18 cellular contexts compared by ENCODE assay signal in the genomic region with DNA sequence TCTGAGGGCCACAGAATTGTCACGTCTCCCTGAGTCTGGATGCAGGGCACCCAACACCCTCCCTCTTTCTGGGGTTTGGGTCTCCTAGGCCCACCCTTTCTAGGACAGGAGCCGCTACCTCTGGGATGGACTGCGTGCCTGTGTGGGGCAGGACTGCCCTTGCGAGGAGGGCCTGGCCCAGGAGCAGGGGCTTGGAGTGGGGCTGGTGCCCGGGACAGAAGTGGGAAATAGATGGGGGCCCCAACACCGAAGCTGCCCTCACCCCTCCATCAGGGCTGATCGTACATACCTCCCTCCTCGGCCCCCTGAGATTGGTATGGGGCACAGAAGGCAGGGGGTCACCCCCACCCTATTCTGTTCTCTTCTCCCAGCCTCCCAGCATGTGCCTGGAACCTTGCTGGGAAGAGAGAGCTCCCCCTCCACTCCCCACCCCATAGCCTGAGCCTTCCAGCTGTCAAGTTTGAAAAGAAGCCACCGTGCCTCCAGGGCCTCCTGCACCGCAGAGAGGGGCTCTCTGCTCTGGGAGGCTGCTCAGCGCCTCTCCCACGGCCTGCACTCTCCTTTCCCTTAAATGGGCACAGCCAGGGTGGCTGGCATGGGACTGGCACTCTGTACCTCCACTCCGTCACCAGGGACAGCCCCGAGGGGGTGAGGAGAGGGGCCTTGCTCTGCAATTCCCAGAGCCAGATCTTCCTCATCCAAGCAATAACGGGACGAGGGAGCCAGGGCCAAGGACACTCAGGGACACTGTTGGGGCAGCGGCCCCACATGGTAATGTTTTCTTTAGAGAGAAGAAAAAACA. TPM values are rescaled to one million over a fixed set of nuclear protein-coding genes. Genes with fewer than 3 reads are reported as not detected.
A peak's percentile ranks its signal among the peaks of the same experiment; 100 is the strongest.
DNase-seq lines count a peak whose midpoint lies in the region; ATAC-seq and TF ChIP-seq lines count a peak whose summit lies in the region.
"Had no signal": no experiment of that assay in that cellular context is flagged by ENCODE, and none has a peak within 500 bp of the region (broad histone marks: within the 10 kb centered on the region; RNA-seq: fewer than 3 reads in every experiment).

No MANE protein-coding gene starts in this region.

- H3K4me3 Mint-ChIP-seq in activated CD8-positive, alpha-beta T cell treated with anti-CD3 and anti-CD28 coated beads, Interleukin-2, amount 10 ng/mL, durations not matched to agents 7 days and 5 days: peak overlapping the region; percentile 5
- H3K4me3 Mint-ChIP-seq in activated CD8-positive, alpha-beta T cell treated with anti-CD3 and anti-CD28 coated beads for 36 hours: no peak overlapping the region
- peak overlapping the region; percentile 32 for H3K4me3 Mint-ChIP-seq in activated T-helper 17 cell treated with anti-CD3 and anti-CD28 coated beads, Interleukin-2, amount 50 U/mL, for 72 hours
- H3K4me3 Mint-ChIP-seq: endodermal cell had no signal

- H3K4me3 ChIP-seq in muscle layer of colon (ENCODE audit: low read depth in 1 of 2, low read length in 2 of 2): peak overlapping the region in 1 of 2 donors; percentile 41
- H3K4me3 ChIP-seq: MG63 had no signal

- intact Hi-C loops in activated CD8-positive, alpha-beta T cell treated with anti-CD3 and anti-CD28 coated beads for 36 hours (cut with micrococcal nuclease): no loop called here

- H3K9me3 Mint-ChIP-seq in activated CD8-positive, alpha-beta T cell treated with anti-CD3 and anti-CD28 coated beads, Interleukin-2, amount 10 ng/mL, durations not matched to agents 7 days and 5 days (ENCODE audit: insufficient read depth): no peaks in the 10 kb centered on the region
- H3K9me3 Mint-ChIP-seq in activated CD8-positive, alpha-beta T cell treated with anti-CD3 and anti-CD28 coated beads for 36 hours: no peaks in the 10 kb centered on the region
- no peaks in the 10 kb centered on the region for H3K9me3 Mint-ChIP-seq in activated T-helper 17 cell treated with anti-CD3 and anti-CD28 coated beads, Interleukin-2, amount 50 U/mL, for 72 hours
- H3K9me3 Mint-ChIP-seq: endodermal cell had no signal

- no peak overlapping the region for H3K27ac Mint-ChIP-seq in activated CD8-positive, alpha-beta T cell treated with anti-CD3 and anti-CD28 coated beads, Interleukin-2, amount 10 ng/mL, durations not matched to agents 7 days and 5 days
- no peak overlapping the region for H3K27ac Mint-ChIP-seq in activated CD8-positive, alpha-beta T cell treated with anti-CD3 and anti-CD28 coated beads for 36 hours
- H3K27ac Mint-ChIP-seq in activated T-helper 17 cell treated with anti-CD3 and anti-CD28 coated beads, Interleukin-2, amount 50 U/mL, for 72 hours: no peak overlapping the region
- H3K27ac Mint-ChIP-seq: endodermal cell had no signal

- H3K27me3 Mint-ChIP-seq in activated CD8-positive, alpha-beta T cell treated with anti-CD3 and anti-CD28 coated beads, Interleukin-2, amount 10 ng/mL, durations not matched to agents 7 days and 5 days (ENCODE audit: low read depth): peaks cover 32% of the 10 kb centered on the region
- H3K27me3 Mint-ChIP-seq in activated CD8-positive, alpha-beta T cell treated with anti-CD3 and anti-CD28 coated beads for 36 hours: peaks cover 42% of the 10 kb centered on the region
- H3K27me3 Mint-ChIP-seq in activated T-helper 17 cell treated with anti-CD3 and anti-CD28 coated beads, Interleukin-2, amount 50 U/mL, for 72 hours: peaks cover 25% of the 10 kb centered on the region

- peaks cover 29% of the 10 kb centered on the region for H3K4me1 ChIP-seq in muscle layer of colon (ENCODE audit: insufficient read depth, low read length)

- POLR2A ChIA-PET in activated CD8-positive, alpha-beta T cell treated with anti-CD3 and anti-CD28 coated beads, Interleukin-2, amount 10 ng/mL, durations not matched to agents 7 days and 5 days (lab: Charles Lee): no interaction called here
- POLR2A ChIA-PET in activated CD8-positive, alpha-beta T cell treated with anti-CD3 and anti-CD28 coated beads for 36 hours (lab: Charles Lee): interaction anchor here (1.9 kb wide), 1 partner anchor 8 kb away, joined by 4 read pairs; no protein-coding TSS in a partner anchor

- peak overlapping the region; percentile 19 for H3K9ac ChIP-seq in muscle layer of colon (ENCODE audit: low read length)

- H3K27me3 ChIP-seq in muscle layer of colon (ENCODE audit: control insufficient read depth in 1 of 2, insufficient read depth in 2 of 2, low read length in 2 of 2): peaks cover 8 to 25% of the 10 kb centered on the region in 2 donors

- no peaks in the 10 kb centered on the region for H3K36me3 ChIP-seq in muscle layer of colon (ENCODE audit: insufficient read depth, low read length)
- H3K36me3 ChIP-seq: MG63 had no signal

- CTCF ChIA-PET in activated CD8-positive, alpha-beta T cell treated with anti-CD3 and anti-CD28 coated beads, Interleukin-2, amount 10 ng/mL, durations not matched to agents 7 days and 5 days (lab: Charles Lee): interaction anchor here (0.9 to 1.6 kb wide), 3 partner anchors 28 to 71 kb away, joined by 3 to 7 read pairs (median 3); no protein-coding TSS in a partner anchor
- CTCF ChIA-PET in activated CD8-positive, alpha-beta T cell treated with anti-CD3 and anti-CD28 coated beads for 36 hours (lab: Charles Lee): interaction anchor here (1.2 to 3.5 kb wide), 6 partner anchors 7 to 128 kb away, joined by 4 to 28 read pairs (median 12); no protein-coding TSS in a partner anchor

- no peak for DNase-seq in activated CD8-positive, alpha-beta T cell treated with anti-CD3 and anti-CD28 coated beads, Interleukin-2, amount 10 ng/mL, durations not matched to agents 7 days and 5 days
- DNase-seq in activated CD8-positive, alpha-beta T cell treated with anti-CD3 and anti-CD28 coated beads for 36 hours: no peak
- DNase-seq in H4 (ENCODE audit: low spot score): no peak
- no peak for DNase-seq in foreskin melanocyte
- DNase-seq: activated CD4-positive, alpha-beta T cell treated with anti-CD3 and anti-CD28 coated beads, Interleukin-2, amount 50 U/mL, for 4 hours; foreskin fibroblast; MG63; NK-92 treated with Interleukin-12 subunit alpha and Interleukin-12 subunit beta, amount 100 ng/mL, for 24 hours; SHP77 treated with DMSO at 0.1 percent for 48 hours; T-helper 9 cell had no signal

- H3K9me3 ChIP-seq in muscle layer of colon (ENCODE audit: low read length): no peaks in the 10 kb centered on the region
- H3K9me3 ChIP-seq: MG63 had no signal

- H3K27ac ChIP-seq in muscle layer of colon (ENCODE audit: low read depth, low read length) (peak overlapping the region; percentile 55), temporal lobe (ENCODE audit: low read depth, low read length) (peak overlapping the region; percentile 50)

- TF ChIP-seq CTCF in activated CD8-positive, alpha-beta T cell treated with anti-CD3 and anti-CD28 coated beads for 36 hours (IDR thresholded peaks at IDR 0.05): no peak

- peaks cover 9% of the 10 kb centered on the region for H3K4me1 Mint-ChIP-seq in activated CD8-positive, alpha-beta T cell treated with anti-CD3 and anti-CD28 coated beads, Interleukin-2, amount 10 ng/mL, durations not matched to agents 7 days and 5 days (ENCODE audit: low read depth)
- no peaks in the 10 kb centered on the region for H3K4me1 Mint-ChIP-seq in activated CD8-positive, alpha-beta T cell treated with anti-CD3 and anti-CD28 coated beads for 36 hours (ENCODE audit: low read depth)
- no peaks in the 10 kb centered on the region for H3K4me1 Mint-ChIP-seq in activated T-helper 17 cell treated with anti-CD3 and anti-CD28 coated beads, Interleukin-2, amount 50 U/mL, for 72 hours

- no peaks in the 10 kb centered on the region for H3K36me3 Mint-ChIP-seq in activated CD8-positive, alpha-beta T cell treated with anti-CD3 and anti-CD28 coated beads, Interleukin-2, amount 10 ng/mL, durations not matched to agents 7 days and 5 days (ENCODE audit: low read depth)
- H3K36me3 Mint-ChIP-seq in activated CD8-positive, alpha-beta T cell treated with anti-CD3 and anti-CD28 coated beads for 36 hours (ENCODE audit: low read depth): no peaks in the 10 kb centered on the region
- H3K36me3 Mint-ChIP-seq in activated T-helper 17 cell treated with anti-CD3 and anti-CD28 coated beads, Interleukin-2, amount 50 U/mL, for 72 hours (ENCODE audit: low read depth): no peaks in the 10 kb centered on the region

- no peak for ATAC-seq in activated CD8-positive, alpha-beta T cell treated with anti-CD3 and anti-CD28 coated beads, Interleukin-2, amount 10 ng/mL, durations not matched to agents 7 days and 5 days
- no peak for ATAC-seq in activated CD8-positive, alpha-beta T cell treated with anti-CD3 and anti-CD28 coated beads for 36 hours
- no peak for ATAC-seq in activated T-helper 17 cell treated with anti-CD3 and anti-CD28 coated beads, Interleukin-2, amount 50 U/mL, for 72 hours (replicated peaks)
- ATAC-seq in GM18519 (IDR thresholded peaks at IDR 0.05; ENCODE audit: low FRiP score, unreplicated experiment): no peak
- ATAC-seq: A549 had no signal

RNA-seq across cellular contexts. Expression of gene LRRC10B, which starts 1.8 kb away (rescaled TPM):
- not detected for total RNA-seq in activated CD8-positive, alpha-beta T cell treated with anti-CD3 and anti-CD28 coated beads, Interleukin-2, amount 10 ng/mL, durations not matched to agents 7 days and 5 days
- not detected for total RNA-seq in activated CD8-positive, alpha-beta T cell treated with anti-CD3 and anti-CD28 coated beads for 36 hours
- total RNA-seq in activated T-helper 17 cell treated with anti-CD3 and anti-CD28 coated beads, Interleukin-2, amount 50 U/mL, for 72 hours: not detected
- 2.5 TPM for total RNA-seq in temporal lobe
- total RNA-seq in H4 (2014; rRNA removed; shearing (Covaris generic)): not detected in 2 replicates
- total RNA-seq: mononuclear cell, pulmonary artery endothelial cell had no signal
